17 cellular contexts compared by ENCODE assay signal in the genomic region with DNA sequence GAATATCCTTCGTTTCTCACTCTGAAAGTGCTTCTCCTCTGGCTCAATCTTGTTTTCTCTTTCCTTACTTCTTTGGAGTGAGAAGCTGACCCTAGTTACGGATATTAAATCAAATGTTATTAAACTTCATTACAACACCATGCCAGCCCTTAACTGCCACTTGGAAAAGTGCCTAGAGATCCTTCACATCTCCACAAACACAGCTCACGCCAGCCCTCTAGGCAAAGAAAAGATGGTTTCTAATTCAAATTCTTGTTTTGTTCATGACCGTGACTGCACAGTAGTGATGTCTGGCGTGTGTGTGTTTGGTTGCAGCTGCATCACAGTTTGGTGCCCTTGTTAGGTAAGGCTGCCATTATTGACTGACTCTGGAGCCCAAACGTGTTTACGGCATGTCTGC.
"Had no signal": no experiment of that assay in that cellular context is flagged by ENCODE, and none has a peak within 500 bp of the region (broad histone marks: within the 10 kb centered on the region; RNA-seq: fewer than 3 reads in every experiment).

No MANE protein-coding gene starts in this region.

- H3K36me3 ChIP-seq: cardiac muscle cell had no signal

- DNase-seq: activated CD4-positive, alpha-beta T cell treated with anti-CD3 and anti-CD28 coated beads for 1 hour; activated CD4-positive, alpha-beta T cell treated with anti-CD3 and anti-CD28 coated beads, Interleukin-2, amount 50 U/mL, for 48 hours; activated gamma-delta T cell treated with Interleukin-2 at 50 U/mL for 16 hours; activated naive CD8-positive, alpha-beta T cell treated with anti-CD3 and anti-CD28 coated beads for 36 hours; activated T-cell treated with anti-CD3 and anti-CD28 coated beads, Interleukin-2, amount 50 U/mL, for 4 hours; anterior cingulate cortex; effector CD4-positive, alpha-beta T cell; foreskin melanocyte; heart left ventricle; stimulated activated CD4-positive, alpha-beta T cell treated with anti-CD3 and anti-CD28 coated beads, Interleukin-2, amount 100 ng/mL, for 24 hours; stimulated activated naive CD4-positive, alpha-beta T cell; substantia nigra; trophoblast cell had no signal

- H3K4me3 ChIP-seq: cardiac muscle cell, heart left ventricle had no signal

- ATAC-seq: activated T-cell treated with anti-CD3 and anti-CD28 coated beads, Interleukin-2, amount 50 U/mL, for 4 hours; heart left ventricle; sciatic nerve had no signal

- H3K27me3 ChIP-seq: cardiac muscle cell, heart left ventricle had no signal

- H3K9me3 ChIP-seq: heart left ventricle had no signal

- H3K4me1 Mint-ChIP-seq: nephron had no signal

- H3K27ac ChIP-seq: cardiac muscle cell, heart left ventricle had no signal

- H3K4me3 Mint-ChIP-seq: activated naive CD8-positive, alpha-beta T cell treated with anti-CD3 and anti-CD28 coated beads for 36 hours; activated T-cell treated with anti-CD3 and anti-CD28 coated beads, Interleukin-2, amount 50 U/mL, for 4 hours; memory B cell; nephron had no signal

- H3K27me3 Mint-ChIP-seq: activated naive CD8-positive, alpha-beta T cell treated with anti-CD3 and anti-CD28 coated beads for 36 hours; memory B cell had no signal

- H3K4me1 ChIP-seq: heart left ventricle had no signal

- H3K9me3 Mint-ChIP-seq: activated naive CD8-positive, alpha-beta T cell treated with anti-CD3 and anti-CD28 coated beads for 36 hours; activated T-cell treated with anti-CD3 and anti-CD28 coated beads, Interleukin-2, amount 50 U/mL, for 4 hours; memory B cell; nephron had no signal

- H3K27ac Mint-ChIP-seq: activated naive CD8-positive, alpha-beta T cell treated with anti-CD3 and anti-CD28 coated beads for 36 hours; memory B cell; nephron had no signal
